34 cellular contexts compared by ENCODE assay signal in the genomic region with DNA sequence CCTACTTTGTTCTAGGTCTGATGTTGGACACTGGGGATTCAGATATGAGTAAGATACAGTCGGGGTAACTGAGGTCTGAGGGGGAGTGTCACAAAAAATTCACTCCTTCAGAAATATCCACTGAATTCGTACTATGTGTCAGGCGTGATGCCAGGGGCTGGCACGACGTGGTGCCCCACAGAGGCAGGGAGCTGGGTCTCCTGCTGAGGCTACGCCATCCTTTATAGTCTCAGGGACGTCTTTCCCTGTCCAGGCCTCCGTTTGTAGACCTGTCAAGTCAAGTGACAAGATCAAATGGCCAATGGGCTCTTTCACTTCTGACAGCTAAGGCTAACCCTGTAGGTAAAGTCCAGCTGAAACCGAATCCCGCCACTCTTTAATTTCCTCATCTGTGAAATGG.
"Had no signal": no experiment of that assay in that cellular context is flagged by ENCODE, and none has a peak within 500 bp of the region (broad histone marks: within the 10 kb centered on the region; RNA-seq: fewer than 3 reads in every experiment).

No MANE protein-coding gene starts in this region.

- ATAC-seq: activated naive CD4-positive, alpha-beta T cell treated with anti-CD3 and anti-CD28 coated beads, Interleukin-2, amount 50 U/mL, for 72 hours; Panc1 had no signal

- H3K9me3 ChIP-seq: adrenal gland, body of pancreas, breast epithelium had no signal

- H3K36me3 Mint-ChIP-seq: activated naive CD4-positive, alpha-beta T cell treated with anti-CD3 and anti-CD28 coated beads, Interleukin-2, amount 50 U/mL, for 72 hours had no signal

- H3K4me3 Mint-ChIP-seq: activated CD4-positive, alpha-beta memory T cell treated with anti-CD3 and anti-CD28 coated beads, Interleukin-2, amount 10 ng/mL, durations not matched to agents 7 days and 5 days; activated naive CD4-positive, alpha-beta T cell treated with anti-CD3 and anti-CD28 coated beads for 36 hours; activated T-cell treated with anti-CD3 and anti-CD28 coated beads, Interleukin-2, amount 50 U/mL, for 24 hours; activated T-helper 1 cell treated with anti-CD3 and anti-CD28 coated beads, Interleukin-12 subunit alpha, Interleukin-12 subunit beta, Interleukin-2, Interleukin-4 antibody, amounts not matched to agents 30 ng/mL and 10 ng/mL and 1 ng/mL, durations not matched to agents 14 hours and 24 hours and 36 hours had no signal

- H3K36me3 ChIP-seq: adrenal gland, breast epithelium, WERI-Rb-1 had no signal

- H3K4me3 ChIP-seq: adrenal gland, body of pancreas had no signal

- H3K4me1 Mint-ChIP-seq: activated CD4-positive, alpha-beta memory T cell treated with anti-CD3 and anti-CD28 coated beads, Interleukin-2, amount 10 ng/mL, durations not matched to agents 7 days and 5 days had no signal

- H3K9me3 Mint-ChIP-seq: activated CD4-positive, alpha-beta memory T cell treated with anti-CD3 and anti-CD28 coated beads, Interleukin-2, amount 10 ng/mL, durations not matched to agents 7 days and 5 days; activated naive CD4-positive, alpha-beta T cell treated with anti-CD3 and anti-CD28 coated beads for 36 hours; activated naive CD4-positive, alpha-beta T cell treated with anti-CD3 and anti-CD28 coated beads, Interleukin-2, amount 50 U/mL, for 72 hours; activated T-cell treated with anti-CD3 and anti-CD28 coated beads, Interleukin-2, amount 50 U/mL, for 24 hours; activated T-helper 1 cell treated with anti-CD3 and anti-CD28 coated beads, Interleukin-12 subunit alpha, Interleukin-12 subunit beta, Interleukin-2, Interleukin-4 antibody, amounts not matched to agents 30 ng/mL and 10 ng/mL and 1 ng/mL, durations not matched to agents 14 hours and 24 hours and 36 hours had no signal

- H3K27me3 ChIP-seq: adrenal gland, body of pancreas, breast epithelium had no signal

- H3K27ac ChIP-seq: adrenal gland, WERI-Rb-1 had no signal

- H3K4me1 ChIP-seq: adrenal gland had no signal

- DNase-seq: activated CD4-positive, alpha-beta memory T cell treated with anti-CD3 and anti-CD28 coated beads, Interleukin-2, amount 10 ng/mL, durations not matched to agents 7 days and 5 days; activated CD4-positive, alpha-beta T cell treated with anti-CD3 and anti-CD28 coated beads for 1 hour; activated CD4-positive, alpha-beta T cell treated with anti-CD3 and anti-CD28 coated beads for 48 hours; activated CD4-positive, CD25-positive, alpha-beta regulatory T cell; activated CD8-positive, alpha-beta memory T cell treated with anti-CD3 and anti-CD28 coated beads for 24 hours; activated gamma-delta T cell treated with Interleukin-2 at 50 U/mL for 16 hours; activated naive CD4-positive, alpha-beta T cell treated with anti-CD3 and anti-CD28 coated beads for 36 hours; activated T-cell treated with anti-CD3 and anti-CD28 coated beads, Interleukin-2, amount 50 U/mL, for 24 hours; adrenal gland; Kasumi-1; KG1; MM.1S; MV-4-11; NCI-H1092; NCI-H1436 treated with DMSO at 0.1 percent for 48 hours; NCI-H1694 treated with DMSO at 0.1 percent for 48 hours; NCI-H2081; NCI-H2171 treated with DMSO at 0.1 percent for 48 hours; NCI-H2227 treated with DMSO at 0.1 percent for 48 hours; NCI-H446; NCI-H510A treated with DMSO at 0.1 percent for 48 hours; NCI-H526 treated with DMSO at 0.1 percent for 48 hours; NCI-H774; SHP77 treated with DMSO at 0.1 percent for 48 hours; SW 1271; T-helper 1 cell; T-helper 2 cell; T1000; WERI-Rb-1 had no signal

- H3K27ac Mint-ChIP-seq: activated CD4-positive, alpha-beta memory T cell treated with anti-CD3 and anti-CD28 coated beads, Interleukin-2, amount 10 ng/mL, durations not matched to agents 7 days and 5 days; activated naive CD4-positive, alpha-beta T cell treated with anti-CD3 and anti-CD28 coated beads for 36 hours; activated naive CD4-positive, alpha-beta T cell treated with anti-CD3 and anti-CD28 coated beads, Interleukin-2, amount 50 U/mL, for 72 hours; activated T-cell treated with anti-CD3 and anti-CD28 coated beads, Interleukin-2, amount 50 U/mL, for 24 hours; activated T-helper 1 cell treated with anti-CD3 and anti-CD28 coated beads, Interleukin-12 subunit alpha, Interleukin-12 subunit beta, Interleukin-2, Interleukin-4 antibody, amounts not matched to agents 30 ng/mL and 10 ng/mL and 1 ng/mL, durations not matched to agents 14 hours and 24 hours and 36 hours had no signal
